ENCODE assay signal across 11 cellular contexts in genomic region chr1:7585216-7585907, GRCh38.
"Had no signal": no experiment of that assay in that cellular context is flagged by ENCODE, and none has a peak within 500 bp of the region (broad histone marks: within the 10 kb centered on the region; RNA-seq: fewer than 3 reads in every experiment).

No MANE protein-coding gene starts in this region.

- H3K27me3 ChIP-seq: cardiac muscle cell had no signal

- H3K4me3 ChIP-seq: cardiac muscle cell, heart left ventricle, psoas muscle, thoracic aorta had no signal

- ATAC-seq: activated T-cell treated with anti-CD3 and anti-CD28 coated beads, Interleukin-2, amount 50 U/mL, for 4 hours; psoas muscle; T-helper 17 cell had no signal

- H3K9me3 ChIP-seq: heart left ventricle, psoas muscle, thoracic aorta had no signal

- DNase-seq: activated CD4-positive, alpha-beta T cell treated with anti-CD3 and anti-CD28 coated beads, Interleukin-2, amount 50 U/mL, for 4 hours; activated gamma-delta T cell treated with Interleukin-2 at 50 U/mL for 16 hours; activated T-cell treated with anti-CD3 and anti-CD28 coated beads, Interleukin-2, amount 50 U/mL, for 4 hours; nucleus accumbens; psoas muscle; stimulated activated CD4-positive, alpha-beta T cell treated with anti-CD3 and anti-CD28 coated beads, Interleukin-2, amount 100 ng/mL, for 48 hours; stimulated activated naive CD4-positive, alpha-beta T cell treated with Interleukin-2 at 50 U/mL for 16 hours; T-helper 17 cell had no signal

- H3K27ac ChIP-seq: cardiac muscle cell, heart left ventricle, psoas muscle, thoracic aorta had no signal

- H3K4me1 ChIP-seq: psoas muscle had no signal

- H3K36me3 ChIP-seq: cardiac muscle cell, heart left ventricle, thoracic aorta had no signal
